1 cellular context compared by ENCODE assay signal in genomic region chr11:130198964-130199363, GRCh38.
TF ChIP-seq lines count a peak whose summit lies in the region.

No MANE protein-coding gene starts in this region.

TF ChIP-seq in H1, 55 proteins besides CTCF, POLR2A, EP300 and RAD21:
- no peak for TF ChIP-seq NRF1 (IDR thresholded peaks at IDR 0.05; ENCODE audit: low read depth, low read length)
- no peak for TF ChIP-seq JUN (IDR thresholded peaks at IDR 0.05; ENCODE audit: low read depth, low read length)
- no peak for TF ChIP-seq KDM5A (IDR thresholded peaks at IDR 0.05; ENCODE audit: low read length)
- no peak for TF ChIP-seq TAF1 (IDR thresholded peaks at IDR 0.05; ENCODE audit: low read depth, low read length)
- TF ChIP-seq FOSL1 (IDR thresholded peaks at IDR 0.05; ENCODE audit: insufficient read depth, low read depth, low read length): no peak
- TF ChIP-seq SRF (IDR thresholded peaks at IDR 0.05; ENCODE audit: low read depth, low read length): no peak
- TF ChIP-seq PHF8 (conservative IDR thresholded peaks at IDR 0.05; ENCODE audit: low read depth, low read length): no peak
- no peak for TF ChIP-seq KDM4A (IDR thresholded peaks at IDR 0.05; ENCODE audit: low read depth, low read length, severe bottlenecking)
- no peak for TF ChIP-seq RBBP5 (IDR thresholded peaks at IDR 0.05; ENCODE audit: borderline replicate concordance, low read depth, low read length)
- TF ChIP-seq EZH2 (IDR thresholded peaks at IDR 0.05; ENCODE audit: low read depth, low read length, severe bottlenecking): no peak
- no peak for TF ChIP-seq HDAC2 (IDR thresholded peaks at IDR 0.05; ENCODE audit: borderline replicate concordance in 1 of 2, low read depth in 2 of 2, low read length in 2 of 2)
- no peak for TF ChIP-seq ATF3 (IDR thresholded peaks at IDR 0.05; ENCODE audit: insufficient read depth, low read depth, low read length)
- no peak for TF ChIP-seq MAX (IDR thresholded peaks at IDR 0.05)
- TF ChIP-seq MAFK (IDR thresholded peaks at IDR 0.05; ENCODE audit: low read depth, low read length): no peak
- TF ChIP-seq CHD7 (IDR thresholded peaks at IDR 0.05; ENCODE audit: insufficient replicate concordance, low read length): no peak
- TF ChIP-seq GTF2F1 (IDR thresholded peaks at IDR 0.05; ENCODE audit: borderline replicate concordance, low read depth, low read length): no peak
- no peak for TF ChIP-seq NANOG (IDR thresholded peaks at IDR 0.05; ENCODE audit: insufficient read depth, low read depth, low read length, poor library complexity, severe bottlenecking)
- TF ChIP-seq YY1 (IDR thresholded peaks at IDR 0.05; ENCODE audit: low read depth, low read length): no peak
TF ChIP-seq in H1: peak in this region for 0.
